ENCODE assay signal across 24 cellular contexts in genomic region chr10:958856-959255, GRCh38. TPM values are rescaled to one million over a fixed set of nuclear protein-coding genes. Genes with fewer than 3 reads are reported as not detected.
A peak's percentile ranks its signal among the peaks of the same experiment; 100 is the strongest.
DNase-seq lines count a peak whose midpoint lies in the region; ATAC-seq, FAIRE-seq and TF ChIP-seq lines count a peak whose summit lies in the region.
"Had no signal": no experiment of that assay in that cellular context is flagged by ENCODE, and none has a peak within 500 bp of the region (broad histone marks: within the 10 kb centered on the region; RNA-seq: fewer than 3 reads in every experiment).

No MANE protein-coding gene starts in this region.

- no peak overlapping the region for H4K91ac ChIP-seq in H1 (replicated peaks; ENCODE audit: insufficient read length, low read length)

- H3K9me3 ChIP-seq in Caco-2 (no peaks in the 10 kb centered on the region), H1 (ENCODE audit: insufficient read depth in 2 of 2, low read depth in 1 of 2, low read length in 1 of 2) (peaks cover 0 to 2% of the 10 kb centered on the region in 2 experiments; a peak in 1 of 4 replicates), osteoblast (ENCODE audit: low read depth, low read length) (no peaks in the 10 kb centered on the region), heart right ventricle (no peaks in the 10 kb centered on the region), MG63 (no peaks in the 10 kb centered on the region)
- H3K9me3 ChIP-seq: BE2C, BLaER1 had no signal

- 0 out of 2 replicates have a peak overlapping the region, but pooled peaks have one; percentile 60 for H2BK12ac ChIP-seq in H1 (ENCODE audit: low read depth, low read length)

- H2BK15ac ChIP-seq in H1 (ENCODE audit: low read length), result no peak overlapping the region

- FAIRE-seq in H1 (lab: Jason Lieb, UNC), result no peak
- FAIRE-seq: A204.1, D721Med, G401.6, GM12891, GM19239 had no signal

- no peak overlapping the region for H4K5ac ChIP-seq in H1 (ENCODE audit: insufficient read length, low read depth, low read length)

- H3K23me2 ChIP-seq in H1 (ENCODE audit: low read depth, low read length), result no peaks in the 10 kb centered on the region; the same call in 1 of the 2 replicates

- no peak overlapping the region for H2BK120ac ChIP-seq in H1 (replicated peaks; ENCODE audit: low read depth, low read length)

- H3K4me3 ChIP-seq in Caco-2 (ENCODE audit: low read depth, low read length) (no peak overlapping the region), H1 (ENCODE audit: extremely low read depth in 1 of 4, insufficient read depth in 2 of 4, low read depth in 3 of 4, low read length in 4 of 4) (no peak overlapping the region), osteoblast (ENCODE audit: insufficient read depth, low read length) (no peak overlapping the region), heart right ventricle (no peak overlapping the region), MG63 (no peak overlapping the region)
- H3K4me3 ChIP-seq: BLaER1 had no signal

- H3K27ac Mint-ChIP-seq in Caco-2 (ENCODE audit: unreplicated experiment), result peak overlapping the region; percentile 13
- H3K27ac Mint-ChIP-seq: CD14-positive monocyte; CD4-positive, alpha-beta memory T cell; CD4-positive, CD25-positive, alpha-beta regulatory T cell; CD8-positive, alpha-beta memory T cell had no signal

- POLR2A ChIA-PET in Caco-2 (lab: Charles Lee) (no interaction called here), H1 (lab: Charles Lee; ENCODE audit: partially characterized antibody) (no interaction called here)

- no peak overlapping the region for H3K4me3 Mint-ChIP-seq in Caco-2 (ENCODE audit: unreplicated experiment)
- H3K4me3 Mint-ChIP-seq: CD14-positive monocyte; CD4-positive, alpha-beta memory T cell; CD4-positive, CD25-positive, alpha-beta regulatory T cell; CD8-positive, alpha-beta memory T cell had no signal

- 95% methylated on average over 6 of the region's 6 CpGs; no CpG with 5 or more reads in 1 of the 2 experiments for WGBS in H1 (ENCODE audit: extremely low coverage in 1 of 2, insufficient coverage in 1 of 2, insufficient read length in 1 of 2, insufficient replicate concordance in 2 of 2, low coverage in 1 of 2, low lambda C conversion rate in 2 of 2, missing lambda C conversion rate in 1 of 2), 2 experiments
- 89 to 91% methylated on average over 6 of the region's 6 CpGs for whole genome bisulfite sequencing in heart right ventricle, 2 donors

- no peak overlapping the region for H3K14ac ChIP-seq in H1 (ENCODE audit: insufficient read length)

- no peak overlapping the region for H2BK5ac ChIP-seq in H1 (ENCODE audit: low read depth, low read length)

- TF ChIP-seq EP300 in H1 (IDR thresholded peaks at IDR 0.05; ENCODE audit: borderline replicate concordance in 1 of 2, low read depth in 2 of 2, low read length in 2 of 2), result no peak

- TF ChIP-seq POLR2A in H1 (IDR thresholded peaks at IDR 0.05; ENCODE audit: control extremely low read depth in 1 of 2, low read depth in 2 of 2, low read length in 2 of 2), result no peak

- H3K27me3 ChIP-seq in Caco-2 (replicated peaks; ENCODE audit: control insufficient read depth, insufficient read depth, low read length) (no peaks in the 10 kb centered on the region), H1 (replicated peaks in 1 of 4; ENCODE audit: control insufficient read depth in 3 of 4, extremely low read depth in 1 of 4, insufficient read depth in 3 of 4, low read length in 3 of 4) (no peaks in the 10 kb centered on the region), osteoblast (ENCODE audit: insufficient read depth, low read length) (peaks cover 9% of the 10 kb centered on the region), heart right ventricle (peaks cover 0 to 1% (median 0%) of the 10 kb centered on the region in 7 donors), MG63 (no peaks in the 10 kb centered on the region)
- H3K27me3 ChIP-seq: BE2C, BLaER1 had no signal

- no peak overlapping the region for H2AFZ ChIP-seq in H1 (ENCODE audit: low read length)
- H2AFZ ChIP-seq in osteoblast (ENCODE audit: low read length), result no peak overlapping the region

- TF ChIP-seq RAD21 in H1 (IDR thresholded peaks at IDR 0.05 in 1 of 2, conservative IDR thresholded peaks at IDR 0.05 in 1 of 2; ENCODE audit: low read depth in 2 of 2, low read length in 2 of 2), result no peak

- H4K20me1 ChIP-seq in H1 (replicated peaks in 1 of 2; ENCODE audit: control insufficient read depth in 1 of 2, insufficient read depth in 2 of 2, low read length in 2 of 2) (no peaks in the 10 kb centered on the region), osteoblast (ENCODE audit: insufficient read depth, low read length) (no peaks in the 10 kb centered on the region)
- H4K20me1 ChIP-seq: BLaER1 had no signal

- no peaks in the 10 kb centered on the region for H3K79me1 ChIP-seq in H1 (ENCODE audit: low read depth, low read length)

- no peak overlapping the region for H3K18ac ChIP-seq in H1 (ENCODE audit: extremely low read depth, low read length)

- no peak for ATAC-seq in GM21360 (IDR thresholded peaks at IDR 0.05; ENCODE audit: unreplicated experiment)
- no peak for ATAC-seq in heart right ventricle

- intact Hi-C loops in Caco-2 (cut with micrococcal nuclease; ENCODE audit: unreplicated experiment) (no loop called here), heart right ventricle (cut with DNase I) (no loop called here)

- H3K4me2 ChIP-seq in H1 (ENCODE audit: insufficient read depth in 1 of 2, low read depth in 2 of 2, low read length in 2 of 2) (no peak overlapping the region), osteoblast (ENCODE audit: insufficient read depth, low read length) (no peak overlapping the region)
- H3K4me2 ChIP-seq: BLaER1 had no signal

- no peak overlapping the region for H3K27ac ChIP-seq in H1 (ENCODE audit: low read depth, low read length)
- H3K27ac ChIP-seq in osteoblast (ENCODE audit: low read depth, low read length), result no peak overlapping the region
- H3K27ac ChIP-seq in heart right ventricle, result no peak overlapping the region
- H3K27ac ChIP-seq: BLaER1 had no signal

- H3K56ac ChIP-seq in H1 (replicated peaks; ENCODE audit: insufficient read length, low read depth, low read length), result no peak overlapping the region

- DNase-seq in Caco-2 (no peak), H1 (ENCODE audit: low read depth in 1 of 2, low spot score in 2 of 2) (no peak), osteoblast (ENCODE audit: insufficient read length, low spot score, missing footprints) (peak; percentile 47), heart right ventricle (no peak), MG63 (no peak)
- DNase-seq: 8988T; ACHN; BE2C; C1 segment of cervical spinal cord; Calu3; CD4-positive, alpha-beta memory T cell; CD4-positive, CD25-positive, alpha-beta regulatory T cell; CD8-positive, alpha-beta memory T cell; COR-L47; DMS79 treated with DMSO at 0.1 percent for 48 hours; GF-D8 had no signal

- no peak overlapping the region for H3K9ac ChIP-seq in H1 (replicated peaks in 1 of 4; ENCODE audit: extremely low read depth in 1 of 4, low read depth in 3 of 4, low read length in 3 of 4)
- H3K9ac ChIP-seq: BLaER1 had no signal

- H3K23ac ChIP-seq in H1 (ENCODE audit: insufficient read length), result no peak overlapping the region

- CTCF ChIA-PET in Caco-2 (lab: Charles Lee) (no interaction called here), H1 (lab: Charles Lee; ENCODE audit: partially characterized antibody) (no interaction called here)

- H3K27me3 Mint-ChIP-seq in Caco-2 (ENCODE audit: insufficient read depth, unreplicated experiment), result no peaks in the 10 kb centered on the region
- H3K27me3 Mint-ChIP-seq: CD4-positive, CD25-positive, alpha-beta regulatory T cell had no signal

- H3K4me1 Mint-ChIP-seq in Caco-2 (ENCODE audit: low read depth, unreplicated experiment), result no peaks in the 10 kb centered on the region
- H3K4me1 Mint-ChIP-seq: CD14-positive monocyte; CD4-positive, alpha-beta memory T cell; CD4-positive, CD25-positive, alpha-beta regulatory T cell; CD8-positive, alpha-beta memory T cell had no signal

- H2BK20ac ChIP-seq in H1 (ENCODE audit: low read length), result 0 out of 2 replicates have a peak overlapping the region, but pooled peaks have one; percentile 80

- H2AK5ac ChIP-seq in H1 (ENCODE audit: low read depth, low read length), result no peak overlapping the region

- no peak overlapping the region for H3K4ac ChIP-seq in H1 (replicated peaks; ENCODE audit: insufficient read length, low read depth, low read length)

- no peaks in the 10 kb centered on the region for H3K36me3 ChIP-seq in Caco-2 (ENCODE audit: control insufficient read depth, insufficient read depth, low read length)
- no peaks in the 10 kb centered on the region for H3K36me3 ChIP-seq in H1 (ENCODE audit: control insufficient read depth in 2 of 4, insufficient read depth in 4 of 4, low read length in 3 of 4)
- no peaks in the 10 kb centered on the region for H3K36me3 ChIP-seq in osteoblast (ENCODE audit: insufficient read depth, low read length)
- H3K36me3 ChIP-seq in heart right ventricle, result no peaks in the 10 kb centered on the region
- no peaks in the 10 kb centered on the region for H3K36me3 ChIP-seq in MG63
- H3K36me3 ChIP-seq: BE2C, BLaER1 had no signal

- H3K79me2 ChIP-seq in H1 (ENCODE audit: control insufficient read depth in 1 of 2, insufficient read depth in 2 of 2, low read length in 2 of 2), result no peaks in the 10 kb centered on the region
- H3K79me2 ChIP-seq in osteoblast (ENCODE audit: insufficient read depth, low read length), result no peaks in the 10 kb centered on the region

- no peak overlapping the region for H4K8ac ChIP-seq in H1 (ENCODE audit: extremely low read depth, insufficient read depth, low read length)

- H3K36me3 Mint-ChIP-seq in Caco-2 (ENCODE audit: insufficient read depth, unreplicated experiment), result no peaks in the 10 kb centered on the region
- H3K36me3 Mint-ChIP-seq: CD14-positive monocyte; CD4-positive, alpha-beta memory T cell; CD4-positive, CD25-positive, alpha-beta regulatory T cell; CD8-positive, alpha-beta memory T cell had no signal

- no peak for TF ChIP-seq CTCF in Caco-2 (IDR thresholded peaks at IDR 0.05; ENCODE audit: insufficient read depth in 1 of 2, low read depth in 1 of 2, low read length in 1 of 2, severe bottlenecking in 1 of 2, unreplicated experiment in 1 of 2)
- no peak for TF ChIP-seq CTCF in H1 (IDR thresholded peaks at IDR 0.05; ENCODE audit: control extremely low read depth in 1 of 3, insufficient read depth in 1 of 3, low read depth in 1 of 3, low read length in 3 of 3)
- TF ChIP-seq CTCF in osteoblast (IDR thresholded peaks at IDR 0.05; ENCODE audit: extremely low read depth, low read depth, low read length), result no peak
- no peak for TF ChIP-seq CTCF in heart right ventricle (IDR thresholded peaks at IDR 0.05)

- no TSS peak for BruUV-seq in Caco-2 (replicated peaks; lab: Mats Ljungman, UMichigan)

- no peaks in the 10 kb centered on the region for H3K4me1 ChIP-seq in Caco-2
- H3K4me1 ChIP-seq in H1 (replicated peaks in 1 of 4; ENCODE audit: control insufficient read depth in 3 of 4, insufficient read depth in 4 of 4, low read length in 3 of 4), result no peaks in the 10 kb centered on the region; a peak in 2 of 7 replicates
- no peaks in the 10 kb centered on the region for H3K4me1 ChIP-seq in osteoblast (ENCODE audit: insufficient read depth, low read length)
- H3K4me1 ChIP-seq in heart right ventricle, result no peaks in the 10 kb centered on the region
- H3K4me1 ChIP-seq: BE2C had no signal

- no peaks in the 10 kb centered on the region for H3K9me3 Mint-ChIP-seq in Caco-2 (ENCODE audit: unreplicated experiment)
- H3K9me3 Mint-ChIP-seq: CD4-positive, CD25-positive, alpha-beta regulatory T cell; CD8-positive, alpha-beta memory T cell had no signal

RNA-seq across cellular contexts. Expression of gene LARP4B, which starts 27.4 kb away (rescaled TPM):
- total RNA-seq in Caco-2 (2022) (230 and 235 TPM in 2 replicates), osteoblast (44.5 and 46.0 TPM in 2 replicates), heart right ventricle (10 to 100 TPM; 58.7 to 82.6 (median 65.8) TPM)
- 78.6 and 82.8 TPM in 2 replicates for total RNA-seq in H1 (2021; fragmentation: NEBNext Ultra II Directional; extraction: Animal tissue kit (Norgen Biotek cat#: 25700))
- polyA plus RNA-seq in H1 (2011; rRNA removed) (20.1 and 21.7 TPM in 2 replicates), heart right ventricle (10 to 100 TPM; 10.6 to 39.1 TPM)
- 24.2 TPM for polyA plus RNA-seq in H1 (2011; cell fraction: cytosol; rRNA removed)
- polyA plus RNA-seq in H1 (2011; cell fraction: nucleus; rRNA removed), result 56.9 TPM
- 22.6 to 36.3 TPM (median 27.3 TPM) in 4 replicates for polyA plus RNA-seq in H1 (2012, experiment 1 of 2)
- 5.4 TPM for polyA plus RNA-seq in H1 (2012, experiment 2 of 2)
- polyA plus RNA-seq in H1 (2013, experiment 1 of 2), result 21.5 TPM
- 19.5 TPM for polyA plus RNA-seq in H1 (2013, experiment 2 of 2)
- polyA minus RNA-seq in H1 (2011; rRNA and poly(A)+ RNA removed), result 64.2 and 84.0 TPM in 2 replicates
- 38.7 TPM for polyA minus RNA-seq in H1 (2011; cell fraction: cytosol; rRNA and poly(A)+ RNA removed)
- polyA minus RNA-seq in H1 (2011; cell fraction: nucleus; rRNA and poly(A)+ RNA removed), result 84.8 TPM
- 11.1 and 13.4 TPM in 2 replicates for total RNA-seq in MG63 (2014; rRNA removed; shearing (Covaris generic); ENCODE audit: low replicate concordance)

RNA-seq across cellular contexts. Expression of gene GTPBP4, which starts 29.4 kb away (rescaled TPM):
- total RNA-seq in Caco-2 (2022) (175 and 202 TPM in 2 replicates), osteoblast (25.0 and 27.1 TPM in 2 replicates), heart right ventricle (10 to 100 TPM; 25.0 to 41.4 (median 29.4) TPM)
- 89.2 and 98.1 TPM in 2 replicates for total RNA-seq in H1 (2021; fragmentation: NEBNext Ultra II Directional; extraction: Animal tissue kit (Norgen Biotek cat#: 25700))
- polyA plus RNA-seq in H1 (2011; rRNA removed) (15.5 and 16.9 TPM in 2 replicates), heart right ventricle (10 to 100 TPM; 13.0 to 44.9 TPM)
- polyA plus RNA-seq in H1 (2011; cell fraction: cytosol; rRNA removed), result 39.6 TPM
- 31.4 TPM for polyA plus RNA-seq in H1 (2011; cell fraction: nucleus; rRNA removed)
- polyA plus RNA-seq in H1 (2012, experiment 1 of 2), result 62.2 to 74.1 TPM (median 65.8 TPM) in 4 replicates
- 2.7 TPM for polyA plus RNA-seq in H1 (2012, experiment 2 of 2)
- 43.9 TPM for polyA plus RNA-seq in H1 (2013, experiment 1 of 2)
- polyA plus RNA-seq in H1 (2013, experiment 2 of 2), result 43.8 TPM
- polyA minus RNA-seq in H1 (2011; rRNA and poly(A)+ RNA removed), result 46.1 and 49.7 TPM in 2 replicates
- polyA minus RNA-seq in H1 (2011; cell fraction: cytosol; rRNA and poly(A)+ RNA removed), result 27.1 TPM
- 63.6 TPM for polyA minus RNA-seq in H1 (2011; cell fraction: nucleus; rRNA and poly(A)+ RNA removed)
- 71.2 and 71.3 TPM in 2 replicates for total RNA-seq in MG63 (2014; rRNA removed; shearing (Covaris generic); ENCODE audit: low replicate concordance)
